ENCODE assay signal across 8 cellular contexts in the genomic region with DNA sequence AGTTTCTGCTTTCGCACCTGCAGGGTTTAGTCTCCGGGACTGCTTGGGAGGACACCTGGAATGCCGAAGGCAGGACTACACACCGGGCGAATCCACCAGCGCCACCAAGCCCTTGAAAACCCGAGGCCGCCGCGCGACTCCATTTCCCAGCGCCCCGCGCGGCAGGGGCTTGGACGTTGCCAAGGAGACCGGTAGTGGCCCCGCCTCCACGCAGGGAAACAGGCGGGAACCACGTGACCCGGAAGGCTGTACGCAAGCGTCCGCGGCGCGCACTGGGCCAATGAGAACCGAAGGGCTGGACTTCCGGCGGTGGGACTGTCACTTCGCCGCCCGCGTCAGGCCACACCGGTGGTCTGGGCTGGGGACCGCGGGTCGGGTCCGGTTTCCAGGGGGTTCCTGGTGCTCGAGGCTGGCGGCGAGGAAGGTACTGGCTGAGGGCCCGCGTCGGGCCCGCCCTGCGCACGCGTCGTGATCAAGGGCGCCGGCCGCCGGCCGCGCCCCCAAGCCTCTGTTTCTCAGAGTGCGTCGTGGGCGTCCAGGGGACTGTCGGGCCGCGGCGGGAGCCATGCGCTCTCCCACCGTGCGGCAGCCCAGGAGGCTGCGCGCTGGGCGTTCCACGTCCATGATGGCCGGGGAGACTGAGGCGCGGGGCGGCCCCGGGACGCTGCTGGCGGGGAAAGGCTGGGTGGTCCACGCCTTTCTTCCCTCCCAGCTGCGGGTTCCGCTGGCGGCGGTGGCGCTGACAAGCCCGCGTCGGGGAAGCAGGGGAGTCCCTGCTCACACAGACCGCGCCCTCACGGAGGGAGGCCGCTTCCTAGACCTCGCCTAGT. TPM values are rescaled to one million over a fixed set of nuclear protein-coding genes. Genes with fewer than 3 reads are reported as not detected.
DNase-seq lines count a peak whose midpoint lies in the region; ATAC-seq and TF ChIP-seq lines count a peak whose summit lies in the region.

Gene ZNF324, plus strand, starts transcription at position 321 of the 830 bp plus-strand sequence. CDS start 2,106 bp downstream, outside the sequence.

- no peaks in the 10 kb centered on the region for H3K9me3 Mint-ChIP-seq in activated T-helper 2 cell treated with anti-CD3 and anti-CD28 coated beads, Interferon-gamma antibody, Interleukin-2, Interleukin-4, amounts not matched to agents 10 μg/mL and 5 μg/mL and 100 μg/mL, durations not matched to agents 14 hours and 24 hours and 36 hours
- no peaks in the 10 kb centered on the region for H3K9me3 Mint-ChIP-seq in nephron
- H3K9me3 Mint-ChIP-seq in stimulated activated naive CD8-positive, alpha-beta T cell treated with anti-CD3 and anti-CD28 coated beads, Interleukin-15, Interleukin-2, amounts not matched to agents 100 ng/mL and 50 ng/mL, for 24 hours: no peaks in the 10 kb centered on the region

- peaks cover 14% of the 10 kb centered on the region for H3K36me3 ChIP-seq in RWPE2 (ENCODE audit: low read depth)

- peak within 1 kb of the TSS; percentile 68 for H3K27ac Mint-ChIP-seq in activated T-helper 2 cell treated with anti-CD3 and anti-CD28 coated beads, Interferon-gamma antibody, Interleukin-2, Interleukin-4, amounts not matched to agents 10 μg/mL and 5 μg/mL and 100 μg/mL, durations not matched to agents 14 hours and 24 hours and 36 hours
- peak within 1 kb of the TSS in 2 of 3 experiments; percentile 35 to 51 for H3K27ac Mint-ChIP-seq in nephron
- H3K27ac Mint-ChIP-seq in stimulated activated naive CD8-positive, alpha-beta T cell treated with anti-CD3 and anti-CD28 coated beads, Interleukin-15, Interleukin-2, amounts not matched to agents 100 ng/mL and 50 ng/mL, for 24 hours: peak within 1 kb of the TSS; percentile 76

- peaks cover 21% of the 10 kb centered on the region for H3K36me3 Mint-ChIP-seq in activated T-helper 2 cell treated with anti-CD3 and anti-CD28 coated beads, Interferon-gamma antibody, Interleukin-2, Interleukin-4, amounts not matched to agents 10 μg/mL and 5 μg/mL and 100 μg/mL, durations not matched to agents 14 hours and 24 hours and 36 hours (ENCODE audit: low read depth)
- H3K36me3 Mint-ChIP-seq in nephron (ENCODE audit: low read depth): peaks cover 4% of the 10 kb centered on the region
- H3K36me3 Mint-ChIP-seq in stimulated activated naive CD8-positive, alpha-beta T cell treated with anti-CD3 and anti-CD28 coated beads, Interleukin-15, Interleukin-2, amounts not matched to agents 100 ng/mL and 50 ng/mL, for 24 hours (ENCODE audit: low read depth): peaks cover 17% of the 10 kb centered on the region

- H3K9me3 ChIP-seq in RWPE2 (ENCODE audit: severe bottlenecking): no peaks in the 10 kb centered on the region

- H3K27me3 Mint-ChIP-seq in activated T-helper 2 cell treated with anti-CD3 and anti-CD28 coated beads, Interferon-gamma antibody, Interleukin-2, Interleukin-4, amounts not matched to agents 10 μg/mL and 5 μg/mL and 100 μg/mL, durations not matched to agents 14 hours and 24 hours and 36 hours (ENCODE audit: low read depth): no peaks in the 10 kb centered on the region
- peaks cover 3% of the 10 kb centered on the region for H3K27me3 Mint-ChIP-seq in nephron (ENCODE audit: low read depth)
- peaks cover 3% of the 10 kb centered on the region for H3K27me3 Mint-ChIP-seq in stimulated activated naive CD8-positive, alpha-beta T cell treated with anti-CD3 and anti-CD28 coated beads, Interleukin-15, Interleukin-2, amounts not matched to agents 100 ng/mL and 50 ng/mL, for 24 hours

- peaks cover 13% of the 10 kb centered on the region for H3K4me1 Mint-ChIP-seq in activated T-helper 2 cell treated with anti-CD3 and anti-CD28 coated beads, Interferon-gamma antibody, Interleukin-2, Interleukin-4, amounts not matched to agents 10 μg/mL and 5 μg/mL and 100 μg/mL, durations not matched to agents 14 hours and 24 hours and 36 hours (ENCODE audit: low read depth)
- H3K4me1 Mint-ChIP-seq in nephron: peaks cover 12% of the 10 kb centered on the region
- peaks cover 23% of the 10 kb centered on the region for H3K4me1 Mint-ChIP-seq in stimulated activated naive CD8-positive, alpha-beta T cell treated with anti-CD3 and anti-CD28 coated beads, Interleukin-15, Interleukin-2, amounts not matched to agents 100 ng/mL and 50 ng/mL, for 24 hours (ENCODE audit: low read depth)

- H3K27ac ChIP-seq in RWPE2 (ENCODE audit: poor library complexity, severe bottlenecking): peak within 1 kb of the TSS; percentile 39

- DNase-seq in EL: peak; percentile 94
- peak; percentile 97 for DNase-seq in H4 (ENCODE audit: low spot score)
- DNase-seq in LoVo (ENCODE audit: low spot score): peak; percentile 96
- DNase-seq in RWPE2 (ENCODE audit: low spot score): peak; percentile 97
- peak; percentile 96 for DNase-seq in activated T-helper 2 cell treated with anti-CD3 and anti-CD28 coated beads, Interferon-gamma antibody, Interleukin-2, Interleukin-4, amounts not matched to agents 10 μg/mL and 5 μg/mL and 100 μg/mL, durations not matched to agents 14 hours and 24 hours and 36 hours (ENCODE audit: low spot score)
- peak; percentile 91 for DNase-seq in fibroblast of peridontal ligament (ENCODE audit: extremely low read depth)

- peak within 1 kb of the TSS; percentile 84 for H3K4me3 ChIP-seq in RWPE2 (ENCODE audit: severe bottlenecking)

- H3K4me1 ChIP-seq in RWPE2 (ENCODE audit: insufficient read depth, poor library complexity, severe bottlenecking): no peaks in the 10 kb centered on the region

- intact Hi-C loops in activated T-helper 2 cell treated with anti-CD3 and anti-CD28 coated beads, Interferon-gamma antibody, Interleukin-2, Interleukin-4, amounts not matched to agents 10 μg/mL and 5 μg/mL and 100 μg/mL, durations not matched to agents 14 hours and 24 hours and 36 hours (cut with micrococcal nuclease): loop anchor here (1.0 to 2.0 kb wide), 3 partner anchors 8 to 27 kb away; partner anchors contain the start of genes ZNF132 and ZNF324B

- ATAC-seq in RWPE2 (ENCODE audit: low read depth): peak; percentile 92

- H3K27me3 ChIP-seq in RWPE2 (ENCODE audit: insufficient read depth, poor library complexity, severe bottlenecking): no peaks in the 10 kb centered on the region

- TF ChIP-seq CTCF in RWPE2 (IDR thresholded peaks at IDR 0.05; ENCODE audit: poor library complexity, severe bottlenecking) (peak; percentile 16), nephron (IDR thresholded peaks at IDR 0.05; ENCODE audit: unreplicated experiment in 3 of 3) (no peak)

- H3K4me3 Mint-ChIP-seq in activated T-helper 2 cell treated with anti-CD3 and anti-CD28 coated beads, Interferon-gamma antibody, Interleukin-2, Interleukin-4, amounts not matched to agents 10 μg/mL and 5 μg/mL and 100 μg/mL, durations not matched to agents 14 hours and 24 hours and 36 hours (ENCODE audit: low read depth): peak within 1 kb of the TSS; percentile 80
- peak within 1 kb of the TSS; percentile 87 to 89 (median 89) for H3K4me3 Mint-ChIP-seq in nephron
- H3K4me3 Mint-ChIP-seq in stimulated activated naive CD8-positive, alpha-beta T cell treated with anti-CD3 and anti-CD28 coated beads, Interleukin-15, Interleukin-2, amounts not matched to agents 100 ng/mL and 50 ng/mL, for 24 hours: peak within 1 kb of the TSS; percentile 92

RNA-seq across cellular contexts. Expression of gene ZNF324, which starts in this region (rescaled TPM):
- total RNA-seq in H4 (2014; rRNA removed; shearing (Covaris generic)): 7.1 and 10.1 TPM in 2 replicates
- total RNA-seq in activated T-helper 2 cell treated with anti-CD3 and anti-CD28 coated beads, Interferon-gamma antibody, Interleukin-2, Interleukin-4, amounts not matched to agents 10 μg/mL and 5 μg/mL and 100 μg/mL, durations not matched to agents 14 hours and 24 hours and 36 hours: 11.6 and 12.3 TPM in 2 replicates

Comparison
In these comparisons a context has a peak if more than half of its experiments do, and no peak if none do; other contexts are left out.
1. Peak in every context shown above with its lines: DNase-seq, ATAC-seq, H3K4me3 ChIP-seq and H3K27ac ChIP-seq.